In genomic region chr1:34460193-34460592, GRCh38 we compare ENCODE assay signal across 8 cellular contexts.
A peak's percentile ranks its signal among the peaks of the same experiment; 100 is the strongest.
DNase-seq lines count a peak whose midpoint lies in the region; ATAC-seq, FAIRE-seq and TF ChIP-seq lines count a peak whose summit lies in the region.

No MANE protein-coding gene starts in this region.

- CTCF ChIA-PET in H1 (lab: Charles Lee; ENCODE audit: partially characterized antibody) = interaction anchor here (0.6 to 3.8 kb wide), 49 partner anchors 8 to 806 kb away, joined by 3 to 54 read pairs (median 4); no protein-coding TSS in a partner anchor

- DNase-seq in NCI-H748 (lab: John Stamatoyannopoulos, UW; ENCODE audit: unreplicated experiment) (peak; percentile 36), NCI-H748 treated with DMSO at 0.1 percent for 48 hours (lab: John Stamatoyannopoulos, UW) (no peak), MG63 (peak; percentile 9), UCSD-AML1 (lab: John Stamatoyannopoulos, UW; ENCODE audit: unreplicated experiment) (peak; percentile 17), H1 (ENCODE audit: low read depth in 1 of 2, low spot score in 2 of 2) (peak; percentile 23 to 85), trophoblast cell (peak; percentile 59 to 73)
- DNase-seq in effector CD8-positive, alpha-beta T cell (lab: John Stamatoyannopoulos, UW) = no peak

- no peaks in the 10 kb centered on the region for H3K79me2 ChIP-seq in H1 (ENCODE audit: control insufficient read depth in 1 of 2, insufficient read depth in 2 of 2, low read length in 2 of 2)
- H3K79me2 ChIP-seq in trophoblast cell (ENCODE audit: control insufficient read depth, insufficient read depth, low read length, poor library complexity) = no peaks in the 10 kb centered on the region

- no peaks in the 10 kb centered on the region for H3K79me1 ChIP-seq in H1 (ENCODE audit: low read depth, low read length)
- no peaks in the 10 kb centered on the region for H3K79me1 ChIP-seq in trophoblast cell (ENCODE audit: low read length)

- H3K23me2 ChIP-seq in H1 (ENCODE audit: low read depth, low read length) = no peaks in the 10 kb centered on the region

- H3K4ac ChIP-seq in H1 (replicated peaks; ENCODE audit: insufficient read length, low read depth, low read length) (no peak overlapping the region), trophoblast cell (ENCODE audit: low read depth, low read length) (no peak overlapping the region)

- H3K4me2 ChIP-seq in H1 (ENCODE audit: insufficient read depth in 1 of 2, low read depth in 2 of 2, low read length in 2 of 2) (no peak overlapping the region), trophoblast cell (ENCODE audit: low read length) (no peak overlapping the region)

- H4K8ac ChIP-seq in H1 (ENCODE audit: extremely low read depth, insufficient read depth, low read length) (no peak overlapping the region), trophoblast cell (ENCODE audit: low read depth, low read length) (no peak overlapping the region)

- H3K4me1 ChIP-seq in H1 (replicated peaks in 1 of 4; ENCODE audit: control insufficient read depth in 3 of 4, insufficient read depth in 4 of 4, low read length in 3 of 4) = no peaks in the 10 kb centered on the region
- H3K4me1 ChIP-seq in trophoblast cell (ENCODE audit: control insufficient read depth in 1 of 2, insufficient read depth in 2 of 2, low read length in 2 of 2) = no peaks in the 10 kb centered on the region

- no peak overlapping the region for H3K9ac ChIP-seq in H1 (replicated peaks in 1 of 4; ENCODE audit: extremely low read depth in 1 of 4, low read depth in 3 of 4, low read length in 3 of 4)
- no peak overlapping the region for H3K9ac ChIP-seq in trophoblast cell (ENCODE audit: low read length)

- H3K27me3 ChIP-seq in MG63 = no peaks in the 10 kb centered on the region
- H3K27me3 ChIP-seq in H1 (replicated peaks in 1 of 4; ENCODE audit: control insufficient read depth in 3 of 4, extremely low read depth in 1 of 4, insufficient read depth in 3 of 4, low read length in 3 of 4) = no peaks in the 10 kb centered on the region
- H3K27me3 ChIP-seq in trophoblast cell (ENCODE audit: insufficient read depth, low read length) = no peaks in the 10 kb centered on the region

- H2BK12ac ChIP-seq in H1 (ENCODE audit: low read depth, low read length) (no peak overlapping the region), trophoblast cell (ENCODE audit: low read length) (no peak overlapping the region)

- TF ChIP-seq CTCF in H1 (IDR thresholded peaks at IDR 0.05; ENCODE audit: control extremely low read depth in 1 of 3, insufficient read depth in 1 of 3, low read depth in 1 of 3, low read length in 3 of 3) = peak; percentile 71 to 85 (median 85)

- H3K4me3 ChIP-seq in MG63 (no peak overlapping the region), H1 (ENCODE audit: extremely low read depth in 1 of 4, insufficient read depth in 2 of 4, low read depth in 3 of 4, low read length in 4 of 4) (no peak overlapping the region), trophoblast cell (ENCODE audit: low read depth, low read length) (no peak overlapping the region)

- H4K5ac ChIP-seq in H1 (ENCODE audit: insufficient read length, low read depth, low read length) = no peak overlapping the region

- POLR2A ChIA-PET in H1 (lab: Charles Lee; ENCODE audit: partially characterized antibody) = no interaction called here

- peak; percentile 72 for FAIRE-seq in H1 (lab: Jason Lieb, UNC)

- H2AFZ ChIP-seq in H1 (ENCODE audit: low read length) (no peak overlapping the region), trophoblast cell (ENCODE audit: insufficient read depth, low read length, poor library complexity) (no peak overlapping the region)

- no peak overlapping the region for H3K56ac ChIP-seq in H1 (replicated peaks; ENCODE audit: insufficient read length, low read depth, low read length)

- H3K36me3 ChIP-seq in MG63 (no peaks in the 10 kb centered on the region), H1 (ENCODE audit: control insufficient read depth in 2 of 4, insufficient read depth in 4 of 4, low read length in 3 of 4) (no peaks in the 10 kb centered on the region), trophoblast cell (ENCODE audit: control insufficient read depth in 1 of 2, insufficient read depth in 2 of 2, low read length in 2 of 2) (no peaks in the 10 kb centered on the region)

- H3K23ac ChIP-seq in H1 (ENCODE audit: insufficient read length) (no peak overlapping the region), trophoblast cell (ENCODE audit: low read length) (no peak overlapping the region)

- no peak overlapping the region for H2BK120ac ChIP-seq in H1 (replicated peaks; ENCODE audit: low read depth, low read length)
- H2BK120ac ChIP-seq in trophoblast cell (ENCODE audit: insufficient read depth, low read length, poor library complexity) = no peak overlapping the region

- H2BK20ac ChIP-seq in H1 (ENCODE audit: low read length) = no peak overlapping the region

- no peak overlapping the region for H3K27ac ChIP-seq in H1 (ENCODE audit: low read depth, low read length)
- H3K27ac ChIP-seq in trophoblast cell (ENCODE audit: low read depth, low read length) = no peak overlapping the region

- H2BK5ac ChIP-seq in H1 (ENCODE audit: low read depth, low read length) = no peak overlapping the region
- no peak overlapping the region for H2BK5ac ChIP-seq in trophoblast cell (ENCODE audit: low read depth, low read length, poor library complexity)

- H4K91ac ChIP-seq in H1 (replicated peaks; ENCODE audit: insufficient read length, low read length) (no peak overlapping the region), trophoblast cell (ENCODE audit: low read depth, low read length) (no peak overlapping the region)

- no peak for ATAC-seq in GM19351 (IDR thresholded peaks at IDR 0.05; ENCODE audit: unreplicated experiment)

- TF ChIP-seq POLR2A in H1 (IDR thresholded peaks at IDR 0.05; ENCODE audit: control extremely low read depth in 1 of 2, low read depth in 2 of 2, low read length in 2 of 2) = no peak

- no peaks in the 10 kb centered on the region for H3K9me3 ChIP-seq in MG63
- no peaks in the 10 kb centered on the region for H3K9me3 ChIP-seq in H1 (ENCODE audit: insufficient read depth in 2 of 2, low read depth in 1 of 2, low read length in 1 of 2)
- peaks cover 4% of the 10 kb centered on the region for H3K9me3 ChIP-seq in trophoblast cell (ENCODE audit: insufficient read depth, low read depth, low read length)

- H2AK5ac ChIP-seq in H1 (ENCODE audit: low read depth, low read length) (no peak overlapping the region), trophoblast cell (ENCODE audit: low read length) (no peak overlapping the region)

- H3K18ac ChIP-seq in H1 (ENCODE audit: extremely low read depth, low read length) (no peak overlapping the region), trophoblast cell (ENCODE audit: low read length) (no peak overlapping the region)

- WGBS in H1 (ENCODE audit: extremely low coverage in 1 of 2, insufficient coverage in 1 of 2, insufficient read length in 1 of 2, insufficient replicate concordance in 2 of 2, low coverage in 1 of 2, low lambda C conversion rate in 2 of 2, missing lambda C conversion rate in 1 of 2), 2 experiments = 54% methylated on average over 6 of the region's 6 CpGs; no CpG with 5 or more reads in 1 of the 2 experiments
- whole genome bisulfite sequencing in trophoblast cell (ENCODE audit: extremely low coverage, insufficient coverage, insufficient read length) = no CpG with 5 or more reads among the region's 6 CpGs

- TF ChIP-seq EP300 in H1 (IDR thresholded peaks at IDR 0.05; ENCODE audit: borderline replicate concordance in 1 of 2, low read depth in 2 of 2, low read length in 2 of 2) = no peak

- TF ChIP-seq RAD21 in H1 (IDR thresholded peaks at IDR 0.05 in 1 of 2, conservative IDR thresholded peaks at IDR 0.05 in 1 of 2; ENCODE audit: low read depth in 2 of 2, low read length in 2 of 2) = peak; percentile 80 to 85

- no peak overlapping the region for H4K12ac ChIP-seq in trophoblast cell (ENCODE audit: low read depth, low read length)

- no peak overlapping the region for H2BK15ac ChIP-seq in H1 (ENCODE audit: low read length)

- H4K20me1 ChIP-seq in H1 (replicated peaks in 1 of 2; ENCODE audit: control insufficient read depth in 1 of 2, insufficient read depth in 2 of 2, low read length in 2 of 2) = no peaks in the 10 kb centered on the region

- H3K14ac ChIP-seq in H1 (ENCODE audit: insufficient read length) (no peak overlapping the region), trophoblast cell (ENCODE audit: low read length) (no peak overlapping the region)

TF ChIP-seq in H1, 55 proteins besides CTCF, POLR2A, EP300 and RAD21 (continues in another document):
- TF ChIP-seq HDAC2 (IDR thresholded peaks at IDR 0.05; ENCODE audit: borderline replicate concordance in 1 of 2, low read depth in 2 of 2, low read length in 2 of 2) (peak in 1 of 2 experiments; percentile 72; a peak in 1 of 4 replicates), KDM4A (IDR thresholded peaks at IDR 0.05; ENCODE audit: low read depth, low read length, severe bottlenecking) (no peak), EZH2 (IDR thresholded peaks at IDR 0.05; ENCODE audit: low read depth, low read length, severe bottlenecking) (no peak), SRF (IDR thresholded peaks at IDR 0.05; ENCODE audit: low read depth, low read length) (no peak), CBX5 (IDR thresholded peaks at IDR 0.05; ENCODE audit: low read depth, low read length) (no peak), SAP30 (IDR thresholded peaks at IDR 0.05; ENCODE audit: insufficient read depth, insufficient replicate concordance, low read length) (no peak), POU5F1 (IDR thresholded peaks at IDR 0.05; ENCODE audit: low read depth, low read length) (no peak), USF2 (IDR thresholded peaks at IDR 0.05; ENCODE audit: low read length) (no peak), SP2 (IDR thresholded peaks at IDR 0.05; ENCODE audit: low read length) (no peak), ATF2 (IDR thresholded peaks at IDR 0.05; ENCODE audit: low read length) (no peak), CBX8 (IDR thresholded peaks at IDR 0.05; ENCODE audit: borderline replicate concordance, low read depth, low read length) (no peak)

Comparison
In these comparisons a context has a peak if more than half of its experiments do, and no peak if none do; other contexts are left out.
1. DNase-seq: peak in NCI-H748 (single experiment), MG63 (single experiment), UCSD-AML1 (single experiment), H1 (2 of 2) and trophoblast cell (2 of 2); none in NCI-H748 treated with DMSO at 0.1 percent for 48 hours (single experiment) and effector CD8-positive, alpha-beta T cell (single experiment).